ENCODE assay signal across 24 cellular contexts in the genomic region with DNA sequence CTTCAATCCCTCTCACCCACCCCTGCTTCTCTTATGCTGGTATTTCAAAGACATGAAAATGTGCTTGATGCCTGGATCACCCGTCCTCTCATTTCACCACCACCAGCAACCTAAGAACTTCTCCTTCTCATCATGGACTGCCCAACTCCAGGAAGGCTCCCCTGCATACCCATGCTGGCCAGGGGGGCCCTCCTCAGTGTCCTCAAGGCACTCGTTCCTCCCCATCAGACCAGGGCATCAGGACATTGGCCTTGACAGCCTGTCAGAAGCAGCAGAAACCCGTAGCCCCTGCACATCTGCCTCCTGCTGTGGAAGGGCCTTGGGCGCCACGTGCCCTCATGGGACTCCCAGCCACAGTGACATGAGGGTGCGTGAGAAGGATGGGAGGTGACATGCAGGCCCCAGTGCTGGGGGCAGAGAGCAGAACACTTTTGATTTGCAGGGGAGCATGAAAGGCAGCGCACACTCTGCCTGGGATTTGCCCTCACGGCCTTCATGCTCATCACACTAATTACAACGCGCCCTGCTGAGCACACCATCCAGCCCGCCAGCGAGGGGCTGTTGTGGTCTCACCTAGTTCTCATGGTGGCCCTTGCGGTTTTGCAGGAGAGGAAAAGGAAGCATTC. TPM values are rescaled to one million over a fixed set of nuclear protein-coding genes. Genes with fewer than 3 reads are reported as not detected.
DNase-seq lines count a peak whose midpoint lies in the region; ATAC-seq and TF ChIP-seq lines count a peak whose summit lies in the region.
"Had no signal": no experiment of that assay in that cellular context is flagged by ENCODE, and none has a peak within 500 bp of the region (broad histone marks: within the 10 kb centered on the region; RNA-seq: fewer than 3 reads in every experiment).

No MANE protein-coding gene starts in this region.

- WGBS in mesenchymal stem cell: 85% methylated on average over 13 of the region's 13 CpGs

- no peak for TF ChIP-seq POLR2A in breast epithelium (IDR thresholded peaks at IDR 0.05)

- no peaks in the 10 kb centered on the region for H3K36me3 Mint-ChIP-seq in MCF 10A (ENCODE audit: insufficient read depth, unreplicated experiment)
- no peaks in the 10 kb centered on the region for H3K36me3 Mint-ChIP-seq in stimulated activated effector memory CD8-positive, alpha-beta T cell treated with anti-CD3 and anti-CD28 coated beads, Interleukin-12 subunit alpha, Interleukin-12 subunit beta, amount 100 ng/mL, for 72 hours

- H3K27ac Mint-ChIP-seq in MCF 10A (ENCODE audit: low read depth, unreplicated experiment): no peak overlapping the region
- H3K27ac Mint-ChIP-seq in stimulated activated effector memory CD8-positive, alpha-beta T cell treated with anti-CD3 and anti-CD28 coated beads, Interleukin-12 subunit alpha, Interleukin-12 subunit beta, amount 100 ng/mL, for 72 hours: no peak overlapping the region

- H3K27ac ChIP-seq in breast epithelium (no peak overlapping the region), RWPE1 (peak overlapping the region; percentile 87; the same call in 1 of the 2 replicates), mesenchymal stem cell (ENCODE audit: low read length, poor library complexity, severe bottlenecking) (no peak overlapping the region)
- H3K27ac ChIP-seq: prostate gland, skin epidermis had no signal

- H3K27me3 ChIP-seq in breast epithelium (peaks cover 0 to 9% of the 10 kb centered on the region in 2 donors), mesenchymal stem cell (ENCODE audit: control insufficient read depth in 1 of 2, insufficient read depth in 1 of 2, low read length in 2 of 2) (no peaks in the 10 kb centered on the region)
- H3K27me3 ChIP-seq: MG63 had no signal

- H4K8ac ChIP-seq in mesenchymal stem cell (ENCODE audit: low read length): no peak overlapping the region

- intact Hi-C loops in MCF 10A (cut with micrococcal nuclease) (no loop called here), breast epithelium (cut with DNase I; ENCODE audit: low total_unique reads) (no loop called here)

- no peaks in the 10 kb centered on the region for H3K9me3 Mint-ChIP-seq in MCF 10A (ENCODE audit: unreplicated experiment)
- H3K9me3 Mint-ChIP-seq in stimulated activated effector memory CD8-positive, alpha-beta T cell treated with anti-CD3 and anti-CD28 coated beads, Interleukin-12 subunit alpha, Interleukin-12 subunit beta, amount 100 ng/mL, for 72 hours: no peaks in the 10 kb centered on the region

- H4K91ac ChIP-seq in mesenchymal stem cell (ENCODE audit: low read length): no peak overlapping the region

- no peak overlapping the region for H3K4me2 ChIP-seq in mesenchymal stem cell (ENCODE audit: low read length, poor library complexity, severe bottlenecking)

- no peak for TF ChIP-seq CTCF in MCF 10A (IDR thresholded peaks at IDR 0.05; ENCODE audit: unreplicated experiment)
- no peak for TF ChIP-seq CTCF in breast epithelium (IDR thresholded peaks at IDR 0.05)
- TF ChIP-seq CTCF in RWPE1 (conservative IDR thresholded peaks at IDR 0.05; ENCODE audit: low read depth): no peak

- H3K18ac ChIP-seq in mesenchymal stem cell (ENCODE audit: low read depth in 1 of 2, low read length in 2 of 2): no peak overlapping the region

- H3K4me3 ChIP-seq in breast epithelium (no peak overlapping the region), mesenchymal stem cell (ENCODE audit: insufficient read depth in 1 of 2, low read depth in 1 of 2, low read length in 2 of 2) (no peak overlapping the region)
- H3K4me3 ChIP-seq: lung, MG63, prostate gland, skin epidermis had no signal

- peaks cover 5% of the 10 kb centered on the region for H3K79me1 ChIP-seq in mesenchymal stem cell (replicated peaks; ENCODE audit: low read length, poor library complexity, severe bottlenecking)

- POLR2A ChIA-PET in MCF 10A (lab: Yijun Ruan, JAX) (interaction anchor here (0.5 to 1.6 kb wide), 2 partner anchors 16 to 378 kb away, joined by 3 to 5 read pairs; no protein-coding TSS in a partner anchor), RWPE1 (lab: Yijun Ruan, JAX; ENCODE audit: low non-redundant PET) (no interaction called here)

- BruUV-seq in MCF 10A (replicated peaks; lab: Mats Ljungman, UMichigan): no TSS peak

- peak overlapping the region; percentile 84 for H2AK5ac ChIP-seq in mesenchymal stem cell (ENCODE audit: low read length, severe bottlenecking)

- H3K14ac ChIP-seq in mesenchymal stem cell (ENCODE audit: low read length in 2 of 2): no peak overlapping the region

- no peaks in the 10 kb centered on the region for H3K9me3 ChIP-seq in breast epithelium
- no peaks in the 10 kb centered on the region for H3K9me3 ChIP-seq in mesenchymal stem cell (ENCODE audit: control insufficient read depth, low read length)
- H3K9me3 ChIP-seq: MG63, prostate gland had no signal

- H2BK15ac ChIP-seq in mesenchymal stem cell (ENCODE audit: low read depth, poor library complexity, severe bottlenecking): no peak overlapping the region

- H3K4me1 ChIP-seq in breast epithelium (no peaks in the 10 kb centered on the region), mesenchymal stem cell (ENCODE audit: control insufficient read depth, insufficient read depth, low read depth, low read length) (peaks cover 25% of the 10 kb centered on the region)

- no peak overlapping the region for H3K9ac ChIP-seq in mesenchymal stem cell (ENCODE audit: low read length)

- H2AFZ ChIP-seq in mesenchymal stem cell (ENCODE audit: low read depth, low read length): no peak overlapping the region

- H3K23ac ChIP-seq in mesenchymal stem cell (ENCODE audit: low read length in 2 of 2): no peak overlapping the region

- DNase-seq in MCF 10A (ENCODE audit: unreplicated experiment): no peak
- no peak for DNase-seq in breast epithelium (ENCODE audit: low spot score in 2 of 2)
- DNase-seq in RWPE1 (ENCODE audit: low spot score): no peak
- DNase-seq in mesenchymal stem cell: no peak
- DNase-seq in stimulated activated effector memory CD8-positive, alpha-beta T cell treated with anti-CD3 and anti-CD28 coated beads, Interleukin-12 subunit alpha, Interleukin-12 subunit beta, amount 100 ng/mL, for 72 hours (ENCODE audit: low spot score in 2 of 2): no peak
- no peak for DNase-seq in stimulated activated CD4-positive, alpha-beta T cell treated with anti-CD3 and anti-CD28 coated beads, Interleukin-1b, Interleukin-23, amount 100 ng/mL, for 48 hours
- DNase-seq in NCI-H187 (lab: John Stamatoyannopoulos, UW): no peak
- DNase-seq: activated CD4-positive, alpha-beta T cell treated with anti-CD3 and anti-CD28 coated beads, Interleukin-2, amount 50 U/mL, for 1 hour; activated naive CD4-positive, alpha-beta T cell; amniotic stem cell; C1 segment of cervical spinal cord; central memory CD4-positive, alpha-beta T cell; foreskin melanocyte; MG63; NCI-H146; NCI-H82; PC-3; SIG-M5; stimulated activated naive CD4-positive, alpha-beta T cell treated with Interleukin-2 at 50 U/mL for 16 hours had no signal

- CTCF ChIA-PET in MCF 10A (lab: Yijun Ruan, JAX): interaction anchor here (2.3 to 4.8 kb wide), 2 partner anchors 43 kb away, joined by 9 to 42 read pairs; no protein-coding TSS in a partner anchor
- CTCF ChIA-PET in RWPE1 (lab: Yijun Ruan, JAX): interaction anchor here (0.9 kb wide), 1 partner anchor 62 kb away, joined by 5 read pairs; no protein-coding TSS in a partner anchor

- H3K4me1 Mint-ChIP-seq in MCF 10A (ENCODE audit: insufficient read depth, unreplicated experiment): peaks cover 14% of the 10 kb centered on the region
- peaks cover 14% of the 10 kb centered on the region for H3K4me1 Mint-ChIP-seq in stimulated activated effector memory CD8-positive, alpha-beta T cell treated with anti-CD3 and anti-CD28 coated beads, Interleukin-12 subunit alpha, Interleukin-12 subunit beta, amount 100 ng/mL, for 72 hours

- H2BK5ac ChIP-seq in mesenchymal stem cell (ENCODE audit: low read depth, low read length, poor library complexity, severe bottlenecking): no peak overlapping the region

- no peaks in the 10 kb centered on the region for H3K36me3 ChIP-seq in breast epithelium
- peaks cover 0 to 7% of the 10 kb centered on the region in 2 experiments for H3K36me3 ChIP-seq in mesenchymal stem cell (ENCODE audit: control insufficient read depth in 1 of 2, insufficient read depth in 2 of 2, low read depth in 1 of 2, low read length in 2 of 2)
- H3K36me3 ChIP-seq: MG63, prostate gland had no signal

- no peak overlapping the region for H3K4ac ChIP-seq in mesenchymal stem cell (ENCODE audit: low read depth in 1 of 2, low read length in 2 of 2)

- H2BK120ac ChIP-seq in mesenchymal stem cell (ENCODE audit: low read depth, low read length): no peak overlapping the region

- no peak for ATAC-seq in stimulated activated effector memory CD8-positive, alpha-beta T cell treated with anti-CD3 and anti-CD28 coated beads, Interleukin-12 subunit alpha, Interleukin-12 subunit beta, amount 100 ng/mL, for 72 hours
- ATAC-seq in GM18868 (IDR thresholded peaks at IDR 0.05; ENCODE audit: unreplicated experiment): no peak
- ATAC-seq: HCT116, PC-3 had no signal

- peak overlapping the region; percentile 45 for H3K4me3 Mint-ChIP-seq in MCF 10A (ENCODE audit: unreplicated experiment)
- H3K4me3 Mint-ChIP-seq in stimulated activated effector memory CD8-positive, alpha-beta T cell treated with anti-CD3 and anti-CD28 coated beads, Interleukin-12 subunit alpha, Interleukin-12 subunit beta, amount 100 ng/mL, for 72 hours: peak overlapping the region; percentile 59

- no peaks in the 10 kb centered on the region for H3K27me3 Mint-ChIP-seq in MCF 10A (ENCODE audit: insufficient read depth, unreplicated experiment)

- H2BK12ac ChIP-seq in mesenchymal stem cell (ENCODE audit: low read length in 2 of 2): no peak overlapping the region

RNA-seq across cellular contexts. Expression of a gene that starts 1.9 kb away (rescaled TPM):
- 9.1 and 13.1 TPM in 2 replicates for total RNA-seq in MCF 10A (2022)
- 10 to 100 TPM; 13.2 to 23.6 (median 14.2) TPM for total RNA-seq in breast epithelium
- polyA plus RNA-seq in mesenchymal stem cell (2013, experiment 1 of 2): 3.9 TPM
- polyA plus RNA-seq in mesenchymal stem cell (2013, experiment 2 of 2): 3.8 TPM
